9 cellular contexts compared by ENCODE assay signal in genomic region chrX:102899940-102900916, GRCh38. TPM values are rescaled to one million over a fixed set of nuclear protein-coding genes. Genes with fewer than 3 reads are reported as not detected.
DNase-seq lines count a peak whose midpoint lies in the region; ATAC-seq and TF ChIP-seq lines count a peak whose summit lies in the region.
"Had no signal": no experiment of that assay in that cellular context is flagged by ENCODE, and none has a peak within 500 bp of the region (broad histone marks: within the 10 kb centered on the region; RNA-seq: fewer than 3 reads in every experiment).

No MANE protein-coding gene starts in this region.

- DNase-seq in NCI-H524 (lab: John Stamatoyannopoulos, UW) (peak; percentile 24 to 74), dorsolateral prefrontal cortex (peak; percentile 39 to 83 (median 54)), midbrain (lab: John Stamatoyannopoulos, UW) (peak; percentile 70)
- DNase-seq in activated CD4-positive, alpha-beta T cell treated with anti-CD3 and anti-CD28 coated beads, Interleukin-2, amount 50 U/mL, for 1 hour = peak; percentile 68
- peak; percentile 64 for DNase-seq in stimulated activated CD8-positive, alpha-beta memory T cell treated with anti-CD3 and anti-CD28 coated beads, Interleukin-4, amount 100 ng/mL, for 24 hours (ENCODE audit: low read depth)

- peak overlapping the region in 1 of 59 donors; percentile 19 for H3K4me3 ChIP-seq in dorsolateral prefrontal cortex

- ATAC-seq in GM18909 (IDR thresholded peaks at IDR 0.05; ENCODE audit: poor library complexity, unreplicated experiment) (peak; percentile 94), HG03139 (IDR thresholded peaks at IDR 0.05; ENCODE audit: unreplicated experiment) (peak; percentile 83)

- peaks cover 0 to 77% (median 17%) of the 10 kb centered on the region in 45 donors for H3K27me3 ChIP-seq in dorsolateral prefrontal cortex

- peak; percentile 65 for TF ChIP-seq CTCF in C4-2B (conservative IDR thresholded peaks at IDR 0.05)
- peak; percentile 29 to 81 (median 71) for TF ChIP-seq CTCF in dorsolateral prefrontal cortex (IDR thresholded peaks at IDR 0.05 in 54 of 56, conservative IDR thresholded peaks at IDR 0.05 in 2 of 56; ENCODE audit: low read depth in 1 of 56, partially characterized antibody in 56 of 56)

- H3K27ac ChIP-seq in C4-2B (no peak overlapping the region), dorsolateral prefrontal cortex (no peak overlapping the region)

- intact Hi-C loops in dorsolateral prefrontal cortex (cut with DNase I) = no loop called here

RNA-seq across cellular contexts. Expression of gene RAB40AL, which starts 36.8 kb away (rescaled TPM):
- total RNA-seq in dorsolateral prefrontal cortex = 10 to 100 TPM in 1 of 120 experiments, 1 to 10 TPM in 119; 2.3 to 10.4 (median 5.8) TPM
- total RNA-seq: T-helper 1 cell treated with Interleukin-12 subunit alpha and Interleukin-12 subunit beta and Interleukin-4 antibody, amounts not matched to agents 30 ng/mL and 1 ng/mL, for 36 hours had no signal
